ENCODE assay signal across 25 cellular contexts in the genomic region with DNA sequence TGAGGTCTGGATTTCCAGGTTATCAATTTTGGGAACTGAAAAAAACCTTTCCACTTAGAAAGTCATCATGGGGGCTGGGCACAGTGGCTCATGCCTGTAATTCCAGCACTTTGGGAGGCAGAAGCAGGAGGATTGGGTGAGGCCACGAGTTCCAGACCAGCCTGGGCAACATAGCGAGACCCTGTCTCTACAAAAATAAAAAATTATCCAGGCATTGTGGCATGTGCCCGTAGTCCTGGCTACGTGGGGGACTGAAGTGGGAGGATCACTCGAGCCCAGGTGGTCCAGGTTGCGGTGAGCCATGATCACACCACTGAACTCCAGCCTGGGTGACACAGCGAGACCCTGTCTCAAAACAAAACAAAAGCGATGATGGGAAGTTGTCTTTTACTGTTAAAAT. TPM values are rescaled to one million over a fixed set of nuclear protein-coding genes. Genes with fewer than 3 reads are reported as not detected.
A peak's percentile ranks its signal among the peaks of the same experiment; 100 is the strongest.
DNase-seq lines count a peak whose midpoint lies in the region; ATAC-seq and TF ChIP-seq lines count a peak whose summit lies in the region.
"Had no signal": no experiment of that assay in that cellular context is flagged by ENCODE, and none has a peak within 500 bp of the region (broad histone marks: within the 10 kb centered on the region; RNA-seq: fewer than 3 reads in every experiment).

No MANE protein-coding gene starts in this region.

- no peak overlapping the region for H3K56ac ChIP-seq in mesendoderm (ENCODE audit: low read length)

- no peak overlapping the region for H3K4me2 ChIP-seq in mesendoderm (ENCODE audit: low read length)
- H3K4me2 ChIP-seq: A549; BLaER1 treated with 17β-estradiol and CSF1 and Interleukin-3, amounts not matched to agents 10 nM and 100 nM had no signal

- H3K4me1 ChIP-seq in foreskin keratinocyte (peaks cover 12% of the 10 kb centered on the region), mesendoderm (ENCODE audit: control insufficient read depth, low read depth, low read length) (peaks cover 2% of the 10 kb centered on the region)
- H3K4me1 ChIP-seq: A549; BLaER1 treated with 17β-estradiol and CSF1 and Interleukin-3, amounts not matched to agents 10 nM and 100 nM had no signal

- H3K27ac ChIP-seq in RWPE1 (peak overlapping the region; percentile 81), foreskin keratinocyte (peak overlapping the region; percentile 12), mesendoderm (ENCODE audit: low read depth, low read length) (no peak overlapping the region)
- H3K27ac ChIP-seq: A549; BLaER1 treated with 17β-estradiol and CSF1 and Interleukin-3, amounts not matched to agents 10 nM and 100 nM had no signal

- no peak overlapping the region for H3K4me3 Mint-ChIP-seq in WTC11
- H3K4me3 Mint-ChIP-seq: CD14-positive monocyte; CD4-positive, alpha-beta T cell; CD8-positive, alpha-beta memory T cell had no signal

- POLR2A ChIA-PET in RWPE1 (lab: Yijun Ruan, JAX; ENCODE audit: low non-redundant PET) (no interaction called here), WTC11 (lab: Charles Lee) (no interaction called here)

- H3K23ac ChIP-seq in mesendoderm (ENCODE audit: low read length) = no peak overlapping the region

- H3K27ac Mint-ChIP-seq in WTC11 = 0 out of 2 replicates have a peak overlapping the region, but pooled peaks have one; percentile 30
- H3K27ac Mint-ChIP-seq: CD14-positive monocyte; CD4-positive, alpha-beta T cell; CD8-positive, alpha-beta memory T cell had no signal

- CTCF ChIA-PET in RWPE1 (lab: Yijun Ruan, JAX) (no interaction called here), WTC11 (lab: Charles Lee) (no interaction called here)

- H3K79me2 ChIP-seq in mesendoderm (ENCODE audit: control insufficient read depth, insufficient read depth, low read length) = peaks cover 1% of the 10 kb centered on the region

- peaks cover 8% of the 10 kb centered on the region; the same call in 1 of the 2 replicates for H3K36me3 Mint-ChIP-seq in WTC11
- H3K36me3 Mint-ChIP-seq: CD14-positive monocyte; CD8-positive, alpha-beta memory T cell had no signal

- no peaks in the 10 kb centered on the region for H3K36me3 ChIP-seq in mesendoderm (ENCODE audit: control insufficient read depth, insufficient read depth, low read length)
- H3K36me3 ChIP-seq: BE2C; BLaER1 treated with 17β-estradiol and CSF1 and Interleukin-3, amounts not matched to agents 10 nM and 100 nM had no signal

- H3K4ac ChIP-seq in mesendoderm (ENCODE audit: low read depth, low read length) = no peak overlapping the region

- H3K27me3 Mint-ChIP-seq in WTC11 (ENCODE audit: low read depth) = no peaks in the 10 kb centered on the region
- H3K27me3 Mint-ChIP-seq: CD4-positive, alpha-beta T cell; CD8-positive, alpha-beta memory T cell had no signal

- H3K9ac ChIP-seq in mesendoderm (ENCODE audit: low read length) = no peak overlapping the region
- H3K9ac ChIP-seq: BLaER1 treated with 17β-estradiol and CSF1 and Interleukin-3, amounts not matched to agents 10 nM and 100 nM had no signal

- peaks cover 2% of the 10 kb centered on the region for H3K79me1 ChIP-seq in mesendoderm (ENCODE audit: low read length)

- no peak overlapping the region for H2BK120ac ChIP-seq in mesendoderm (ENCODE audit: low read depth, low read length)

- H3K9me3 Mint-ChIP-seq in WTC11 = peaks cover 8% of the 10 kb centered on the region
- H3K9me3 Mint-ChIP-seq: CD4-positive, alpha-beta T cell had no signal

- no peak overlapping the region for H2AK5ac ChIP-seq in mesendoderm (ENCODE audit: low read length)

- no CpG with 5 or more reads among the region's 8 CpGs for WGBS in mesendoderm (ENCODE audit: extremely low coverage, insufficient coverage, low lambda C conversion rate)

- no peaks in the 10 kb centered on the region for H3K27me3 ChIP-seq in foreskin keratinocyte
- H3K27me3 ChIP-seq in mesendoderm (ENCODE audit: insufficient read depth, low read length, poor library complexity) = no peaks in the 10 kb centered on the region
- H3K27me3 ChIP-seq: BE2C; BLaER1 treated with 17β-estradiol and CSF1 and Interleukin-3, amounts not matched to agents 10 nM and 100 nM had no signal

- H2BK5ac ChIP-seq in mesendoderm (ENCODE audit: low read length) = no peak overlapping the region

- DNase-seq in RWPE1 (ENCODE audit: low spot score) (no peak), WTC11 (ENCODE audit: low spot score) (no peak), foreskin keratinocyte (no peak), mesendoderm (no peak)
- no peak for DNase-seq in activated T-cell treated with anti-CD3 and anti-CD28 coated beads, Interleukin-2, amount 50 U/mL, for 48 hours
- DNase-seq: 8988T; ACHN; AML-193; BE2C; CD4-positive, alpha-beta T cell; CD8-positive, alpha-beta memory T cell; DMS 273 treated with DMSO at 0.1 percent for 48 hours; DMS79; EL; GDM1; GOT3; H7; HCEC 1CT had no signal

- no peak overlapping the region for H4K5ac ChIP-seq in mesendoderm (ENCODE audit: low read length)

- no peak for ATAC-seq in WTC11
- no peak for ATAC-seq in foreskin keratinocyte
- ATAC-seq in HG03280 (IDR thresholded peaks at IDR 0.05; ENCODE audit: unreplicated experiment) = no peak
- ATAC-seq in GM21390 (IDR thresholded peaks at IDR 0.05; ENCODE audit: unreplicated experiment) = no peak
- ATAC-seq in HG02798 (IDR thresholded peaks at IDR 0.05; ENCODE audit: poor library complexity, unreplicated experiment) = no peak
- ATAC-seq: A549, GM12878 had no signal

- peak overlapping the region; percentile 22 for H3K18ac ChIP-seq in mesendoderm (ENCODE audit: low read length)

- TF ChIP-seq CTCF in RWPE1 (conservative IDR thresholded peaks at IDR 0.05; ENCODE audit: low read depth) (no peak), WTC11 (IDR thresholded peaks at IDR 0.05) (no peak), foreskin keratinocyte (conservative IDR thresholded peaks at IDR 0.05) (no peak)

- H3K4me3 ChIP-seq in mesendoderm (ENCODE audit: low read length) = no peak overlapping the region
- H3K4me3 ChIP-seq: A549; BLaER1 treated with 17β-estradiol and CSF1 and Interleukin-3, amounts not matched to agents 10 nM and 100 nM; GM12878 had no signal

- H3K4me1 Mint-ChIP-seq in WTC11 = peaks cover 66% of the 10 kb centered on the region
- H3K4me1 Mint-ChIP-seq: CD14-positive monocyte; CD8-positive, alpha-beta memory T cell had no signal

- no peak overlapping the region for H2BK15ac ChIP-seq in mesendoderm (replicated peaks; ENCODE audit: low read depth)

- no peak overlapping the region for H4K8ac ChIP-seq in mesendoderm (ENCODE audit: low read depth, low read length)

TF ChIP-seq in WTC11, 78 proteins besides CTCF, POLR2A, EP300 and RAD21:
- peak; percentile 83 for TF ChIP-seq ZNF121 (CRISPR knock-in tag; IDR thresholded peaks at IDR 0.05)
- no peak for TF ChIP-seq ESRRA (CRISPR knock-in tag; IDR thresholded peaks at IDR 0.05; ENCODE audit: borderline replicate concordance)

RNA-seq across cellular contexts. Expression of gene TENM3, which starts 7.9 kb away (rescaled TPM):
- 58.1 to 71.0 TPM (median 59.7 TPM) in 3 replicates for total RNA-seq in WTC11 (2021)
- 24.5 and 30.1 TPM in 2 replicates for total RNA-seq in foreskin keratinocyte
- 2.4 and 2.7 TPM in 2 replicates for polyA plus RNA-seq in foreskin keratinocyte
- polyA plus RNA-seq in mesendoderm (2013, experiment 1 of 2) = 20.7 TPM
- 20.5 TPM for polyA plus RNA-seq in mesendoderm (2013, experiment 2 of 2)
- total RNA-seq: CD4-positive, alpha-beta T cell; CD8-positive, alpha-beta memory T cell had no signal
- polyA plus RNA-seq: CD14-positive monocyte; CD8-positive, alpha-beta memory T cell had no signal
